Comparison of ENCODE assay signal across 8 cellular contexts in genomic region chr22:46053563-46054090, GRCh38.
DNase-seq lines count a peak whose midpoint lies in the region; ATAC-seq and TF ChIP-seq lines count a peak whose summit lies in the region.

No MANE protein-coding gene starts in this region.

- H3K4me1 ChIP-seq in esophagus squamous epithelium: peaks cover 70 to 97% (median 82%) of the 10 kb centered on the region in 3 donors

- H3K9me3 ChIP-seq in esophagus squamous epithelium: no peaks in the 10 kb centered on the region

- no peaks in the 10 kb centered on the region for H3K9me3 Mint-ChIP-seq in activated T-cell treated with anti-CD3 and anti-CD28 coated beads, Interleukin-2, amount 50 U/mL, for 24 hours
- H3K9me3 Mint-ChIP-seq in natural killer cell: no peaks in the 10 kb centered on the region

- H3K36me3 Mint-ChIP-seq in activated T-cell treated with anti-CD3 and anti-CD28 coated beads, Interleukin-2, amount 50 U/mL, for 24 hours (ENCODE audit: low read depth): peaks cover 7% of the 10 kb centered on the region
- H3K36me3 Mint-ChIP-seq in natural killer cell: no peaks in the 10 kb centered on the region

- ATAC-seq in natural killer cell (peak; percentile 52 to 59 (median 55)), GM21381 (IDR thresholded peaks at IDR 0.05; ENCODE audit: unreplicated experiment) (no peak), GM21367 (IDR thresholded peaks at IDR 0.05; ENCODE audit: unreplicated experiment) (no peak)

- H3K27ac Mint-ChIP-seq in activated T-cell treated with anti-CD3 and anti-CD28 coated beads, Interleukin-2, amount 50 U/mL, for 24 hours: peak overlapping the region; percentile 96
- H3K27ac Mint-ChIP-seq in natural killer cell: peak overlapping the region; percentile 90 to 93

- H3K36me3 ChIP-seq in GM06990 (ENCODE audit: control insufficient read depth, insufficient read depth, low read length): no peaks in the 10 kb centered on the region
- H3K36me3 ChIP-seq in esophagus squamous epithelium: peaks cover 0 to 5% (median 0%) of the 10 kb centered on the region in 3 donors

- no peak for TF ChIP-seq CTCF in GM06990 (IDR thresholded peaks at IDR 0.05; ENCODE audit: insufficient read depth, low read length, poor library complexity, severe bottlenecking)
- no peak for TF ChIP-seq CTCF in esophagus squamous epithelium (IDR thresholded peaks at IDR 0.05)
- no peak for TF ChIP-seq CTCF in natural killer cell (IDR thresholded peaks at IDR 0.05)

- H3K4me3 Mint-ChIP-seq in activated T-cell treated with anti-CD3 and anti-CD28 coated beads, Interleukin-2, amount 50 U/mL, for 24 hours: peak overlapping the region; percentile 86
- H3K4me3 Mint-ChIP-seq in natural killer cell: peak overlapping the region; percentile 97

- peak overlapping the region; percentile 70 for H3K4me3 ChIP-seq in GM06990 (replicated peaks; ENCODE audit: low read depth, low read length)
- H3K4me3 ChIP-seq in esophagus squamous epithelium: peak overlapping the region; percentile 48 to 84 (median 62)

- intact Hi-C loops in esophagus squamous epithelium (cut with DNase I): no loop called here
- intact Hi-C loops in natural killer cell (cut with micrococcal nuclease): loop anchor here (2.0 to 10.0 kb wide), 2 partner anchors 17 to 231 kb away; no protein-coding TSS in a partner anchor

- peak overlapping the region; percentile 97 to 100 (median 99) for H3K27ac ChIP-seq in esophagus squamous epithelium

- TF ChIP-seq POLR2A in esophagus squamous epithelium (IDR thresholded peaks at IDR 0.05): no peak

- no peaks in the 10 kb centered on the region for H3K27me3 ChIP-seq in GM06990 (replicated peaks; ENCODE audit: control insufficient read depth, insufficient read depth, low read length)
- no peaks in the 10 kb centered on the region for H3K27me3 ChIP-seq in esophagus squamous epithelium

- H3K27me3 Mint-ChIP-seq in activated T-cell treated with anti-CD3 and anti-CD28 coated beads, Interleukin-2, amount 50 U/mL, for 24 hours: no peaks in the 10 kb centered on the region
- H3K27me3 Mint-ChIP-seq in natural killer cell (ENCODE audit: low read depth in 2 of 2): no peaks in the 10 kb centered on the region

- DNase-seq in GM06990 (ENCODE audit: extremely low read depth, insufficient read length) (peak; percentile 65), NCI-H226 (peak; percentile 28), esophagus squamous epithelium (lab: John Stamatoyannopoulos, UW) (no peak), natural killer cell (peak; percentile 56), NK-92 (lab: John Stamatoyannopoulos, UW; ENCODE audit: unreplicated experiment) (no peak)
- peak; percentile 81 for DNase-seq in activated T-cell treated with anti-CD3 and anti-CD28 coated beads, Interleukin-2, amount 50 U/mL, for 24 hours

- WGBS in esophagus squamous epithelium, 2 donors: 0% methylated on average over 2 to 17 of the region's 37 CpGs

- peaks cover 56% of the 10 kb centered on the region for H3K4me1 Mint-ChIP-seq in activated T-cell treated with anti-CD3 and anti-CD28 coated beads, Interleukin-2, amount 50 U/mL, for 24 hours (ENCODE audit: low read depth)
- H3K4me1 Mint-ChIP-seq in natural killer cell: peaks cover 57 to 58% of the 10 kb centered on the region in 2 donors

Comparison
In these comparisons a context has a peak if more than half of its experiments do, and no peak if none do; other contexts are left out.
1. DNase-seq: peak in GM06990 (single experiment), NCI-H226 (single experiment), activated T-cell treated with anti-CD3 and anti-CD28 coated beads, Interleukin-2, amount 50 U/mL, for 24 hours (single experiment) and natural killer cell (single experiment); none in esophagus squamous epithelium (single experiment) and NK-92 (single experiment).
2. ATAC-seq: peak in natural killer cell (3 of 3); none in GM21381 (single experiment) and GM21367 (single experiment).